In the genomic region with DNA sequence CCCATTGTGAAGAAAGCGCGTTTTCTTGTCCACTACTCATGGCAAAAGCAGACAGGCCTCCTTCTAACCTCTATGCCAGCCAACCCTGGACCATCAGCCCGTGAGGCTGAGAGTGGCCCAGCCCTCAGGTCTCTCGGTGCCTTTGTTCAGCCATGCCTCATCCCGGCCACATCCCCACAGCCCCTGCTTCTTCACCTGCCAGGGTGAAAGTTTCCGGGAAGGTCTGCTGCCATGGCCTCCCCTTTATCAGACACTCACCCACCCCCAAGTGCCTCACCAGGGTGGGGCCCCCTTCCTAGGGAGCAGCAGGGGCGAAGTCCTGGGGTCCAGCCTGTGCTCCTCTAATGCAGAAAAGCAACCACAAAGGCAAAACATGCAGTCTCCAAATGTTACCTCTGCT, we compare ENCODE assay signal across 9 cellular contexts.
"Had no signal": no experiment of that assay in that cellular context is flagged by ENCODE, and none has a peak within 500 bp of the region (broad histone marks: within the 10 kb centered on the region; RNA-seq: fewer than 3 reads in every experiment).

No MANE protein-coding gene starts in this region.

- H3K27ac Mint-ChIP-seq: H9 had no signal

- H3K9ac ChIP-seq: GM23248 had no signal

- H3K4me3 Mint-ChIP-seq: H9 had no signal

- FAIRE-seq: H54, HTR-8/SVneo, K562 had no signal

- H3K4me3 ChIP-seq: GM23248, K562 had no signal

- ATAC-seq: K562 had no signal

- H2AFZ ChIP-seq: GM23248 had no signal

- H3K27ac ChIP-seq: GM23248 had no signal

- DNase-seq: GM23248, GOT3, H9, HCEC 1CT, IMR-90, KG1 had no signal
